Comparison of ENCODE assay signal across 8 cellular contexts in the genomic region with DNA sequence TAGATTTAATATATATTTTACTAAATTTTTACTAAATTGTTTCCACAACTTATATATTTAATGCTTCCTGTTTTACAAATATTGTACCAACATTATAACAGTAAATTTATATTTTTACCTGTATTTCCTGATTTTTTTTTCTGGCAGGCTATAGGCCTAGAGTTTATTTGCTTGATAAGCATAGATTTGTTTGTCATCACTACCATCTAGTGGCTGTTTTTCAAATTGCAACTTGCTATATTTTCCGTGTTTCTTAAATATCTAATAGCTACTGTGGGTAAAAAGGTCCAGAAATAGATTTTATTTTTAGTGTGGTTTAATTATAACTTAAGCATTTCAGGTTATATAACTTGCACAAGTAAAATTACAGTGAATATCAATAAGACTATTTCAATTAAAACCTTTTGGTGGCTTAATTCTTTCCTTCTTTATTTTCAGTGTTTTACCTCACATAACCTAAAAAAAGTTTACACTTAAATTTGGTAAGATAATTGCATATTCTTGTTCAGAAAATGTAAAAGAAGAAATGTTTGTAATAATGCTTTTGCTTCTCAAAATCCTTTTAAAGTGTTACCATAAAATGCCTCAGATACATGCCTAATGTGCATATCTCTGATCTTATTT.
DNase-seq lines count a peak whose midpoint lies in the region; ATAC-seq and TF ChIP-seq lines count a peak whose summit lies in the region.

No MANE protein-coding gene starts in this region.

- H3K9me3 Mint-ChIP-seq in activated naive CD4-positive, alpha-beta T cell treated with anti-CD3 and anti-CD28 coated beads, Interleukin-2, amount 10 ng/mL, durations not matched to agents 7 days and 5 days = no peaks in the 10 kb centered on the region

- H3K27me3 Mint-ChIP-seq in activated naive CD4-positive, alpha-beta T cell treated with anti-CD3 and anti-CD28 coated beads, Interleukin-2, amount 10 ng/mL, durations not matched to agents 7 days and 5 days = no peaks in the 10 kb centered on the region

- CTCF ChIA-PET in activated naive CD4-positive, alpha-beta T cell treated with anti-CD3 and anti-CD28 coated beads, Interleukin-2, amount 10 ng/mL, durations not matched to agents 7 days and 5 days (lab: Charles Lee) = interaction anchor here (0.6 to 4.6 kb wide), 15 partner anchors 26 to 346 kb away, joined by 3 to 159 read pairs (median 5); partner anchors contain the start of gene RBM26

- H3K27ac Mint-ChIP-seq in activated naive CD4-positive, alpha-beta T cell treated with anti-CD3 and anti-CD28 coated beads, Interleukin-2, amount 10 ng/mL, durations not matched to agents 7 days and 5 days = no peak overlapping the region

- peak; percentile 53 for ATAC-seq in GM19463 (IDR thresholded peaks at IDR 0.05; ENCODE audit: unreplicated experiment)
- ATAC-seq in SK-N-SH treated with all-trans-retinoic acid at 6 μM for 48 hours = peak; percentile 58

- H3K4me1 Mint-ChIP-seq in activated naive CD4-positive, alpha-beta T cell treated with anti-CD3 and anti-CD28 coated beads, Interleukin-2, amount 10 ng/mL, durations not matched to agents 7 days and 5 days = peaks cover 2% of the 10 kb centered on the region

- DNase-seq in DMS53 treated with DMSO at 0.1 percent for 48 hours (lab: John Stamatoyannopoulos, UW; ENCODE audit: unreplicated experiment) = peak; percentile 2
- peak; percentile 76 to 78 for DNase-seq in Kasumi-1 (lab: John Stamatoyannopoulos, UW)
- peak; percentile 49 for DNase-seq in fibroblast of the conjunctiva (ENCODE audit: low read depth)
- DNase-seq in pulmonary artery endothelial cell (ENCODE audit: low read depth, low spot score) = peak; percentile 20
- no peak for DNase-seq in stimulated activated CD4-positive, alpha-beta T cell treated with anti-CD3 and anti-CD28 coated beads, Interleukin-2, amount 100 ng/mL, for 48 hours
- no peak for DNase-seq in activated naive CD4-positive, alpha-beta T cell treated with anti-CD3 and anti-CD28 coated beads, Interleukin-2, amount 10 ng/mL, durations not matched to agents 7 days and 5 days

- H3K36me3 Mint-ChIP-seq in activated naive CD4-positive, alpha-beta T cell treated with anti-CD3 and anti-CD28 coated beads, Interleukin-2, amount 10 ng/mL, durations not matched to agents 7 days and 5 days = peaks cover 5% of the 10 kb centered on the region

- no peak overlapping the region for H3K4me3 Mint-ChIP-seq in activated naive CD4-positive, alpha-beta T cell treated with anti-CD3 and anti-CD28 coated beads, Interleukin-2, amount 10 ng/mL, durations not matched to agents 7 days and 5 days

TF ChIP-seq in SK-N-SH treated with all-trans-retinoic acid at 6 μM for 48 hours, 23 proteins besides CTCF, POLR2A, EP300 and RAD21:
- TF ChIP-seq SNAI2 (CRISPR knock-in tag; IDR thresholded peaks at IDR 0.05) (no peak), ZC3H10 (CRISPR knock-in tag; IDR thresholded peaks at IDR 0.05) (no peak), CREB5 (CRISPR knock-in tag; IDR thresholded peaks at IDR 0.05; ENCODE audit: low read depth) (no peak), TCF4 (CRISPR knock-in tag; IDR thresholded peaks at IDR 0.05; ENCODE audit: borderline replicate concordance) (no peak), RARB (CRISPR knock-in tag; IDR thresholded peaks at IDR 0.05) (no peak), ZNF565 (CRISPR knock-in tag; conservative IDR thresholded peaks at IDR 0.05; ENCODE audit: low read depth) (no peak), PATZ1 (CRISPR knock-in tag; IDR thresholded peaks at IDR 0.05; ENCODE audit: borderline replicate concordance) (no peak), ZNF70 (CRISPR knock-in tag; IDR thresholded peaks at IDR 0.05) (no peak)

Comparison
In these comparisons a context has a peak if more than half of its experiments do, and no peak if none do; other contexts are left out.
1. DNase-seq: peak in DMS53 treated with DMSO at 0.1 percent for 48 hours (single experiment), Kasumi-1 (2 of 2), fibroblast of the conjunctiva (single experiment) and pulmonary artery endothelial cell (single experiment); none in stimulated activated CD4-positive, alpha-beta T cell treated with anti-CD3 and anti-CD28 coated beads, Interleukin-2, amount 100 ng/mL, for 48 hours (0 of 2) and activated naive CD4-positive, alpha-beta T cell treated with anti-CD3 and anti-CD28 coated beads, Interleukin-2, amount 10 ng/mL, durations not matched to agents 7 days and 5 days (single experiment).